Comparison of ENCODE assay signal across 16 cellular contexts in genomic region chr9:35546853-35547252, GRCh38.
"Had no signal": no experiment of that assay in that cellular context is flagged by ENCODE, and none has a peak within 500 bp of the region (broad histone marks: within the 10 kb centered on the region; RNA-seq: fewer than 3 reads in every experiment).

No MANE protein-coding gene starts in this region.

- H3K27ac Mint-ChIP-seq: nephron progenitor cell, type B pancreatic cell had no signal

- H3K4me1 Mint-ChIP-seq: naive thymus-derived CD4-positive, alpha-beta T cell; nephron progenitor cell had no signal

- H3K4me1 ChIP-seq: suprapubic skin, thyroid gland had no signal

- ATAC-seq: left colon; naive thymus-derived CD4-positive, alpha-beta T cell; stimulated activated naive CD8-positive, alpha-beta T cell treated with anti-CD3 and anti-CD28 coated beads, Interleukin-15, Interleukin-2, amounts not matched to agents 100 U/mL and 50 U/mL, for 24 hours had no signal

- H3K9me3 ChIP-seq: heart left ventricle, suprapubic skin, thyroid gland, vagina had no signal

- H3K27me3 Mint-ChIP-seq: type B pancreatic cell had no signal

- H3K27ac ChIP-seq: heart left ventricle, suprapubic skin, thyroid gland, vagina had no signal

- H3K9me3 Mint-ChIP-seq: naive thymus-derived CD4-positive, alpha-beta T cell; nephron progenitor cell; type B pancreatic cell had no signal

- DNase-seq: cortex of kidney; dorsolateral prefrontal cortex; effector CD8-positive, alpha-beta T cell; foreskin melanocyte; heart left ventricle; hippocampal formation; left colon; naive thymus-derived CD4-positive, alpha-beta T cell; nephron progenitor cell; small intestine; stimulated activated CD4-positive, alpha-beta T cell treated with anti-CD3 and anti-CD28 coated beads, Interleukin-12 subunit alpha, Interleukin-12 subunit beta, amount 100 ng/mL, for 4 hours; stimulated activated naive CD8-positive, alpha-beta T cell treated with anti-CD3 and anti-CD28 coated beads, Interleukin-15, Interleukin-2, amounts not matched to agents 100 U/mL and 50 U/mL, for 24 hours; thyroid gland had no signal

- H3K4me3 Mint-ChIP-seq: naive thymus-derived CD4-positive, alpha-beta T cell; nephron progenitor cell; type B pancreatic cell had no signal

- H3K27me3 ChIP-seq: dorsolateral prefrontal cortex, heart left ventricle, suprapubic skin, thyroid gland, vagina had no signal

- H3K4me3 ChIP-seq: dorsolateral prefrontal cortex, heart left ventricle, suprapubic skin, thyroid gland, vagina had no signal
